ENCODE assay signal across 8 cellular contexts in genomic region chr1:147598631-147599361, GRCh38. TPM values are rescaled to one million over a fixed set of nuclear protein-coding genes. Genes with fewer than 3 reads are reported as not detected.
A peak's percentile ranks its signal among the peaks of the same experiment; 100 is the strongest.
DNase-seq lines count a peak whose midpoint lies in the region; FAIRE-seq and TF ChIP-seq lines count a peak whose summit lies in the region.

No MANE protein-coding gene starts in this region.

- TF ChIP-seq POLR2A in H54 (IDR thresholded peaks at IDR 0.05; ENCODE audit: low read depth, low read length) = no peak

- peak; percentile 76 for DNase-seq in NCI-H146 (lab: John Stamatoyannopoulos, UW)
- no peak for DNase-seq in NCI-H146 treated with DMSO at 0.1 percent for 48 hours (lab: John Stamatoyannopoulos, UW; ENCODE audit: unreplicated experiment)
- peak; percentile 22 for DNase-seq in HT-29 (ENCODE audit: low spot score)
- peak; percentile 44 for DNase-seq in activated CD4-positive, CD25-positive, alpha-beta regulatory T cell treated with anti-CD3 and anti-CD28 coated beads, Interleukin-2, amount 50 U/mL, for 72 hours
- peak; percentile 22 for DNase-seq in medulla oblongata (ENCODE audit: extremely low spot score)
- DNase-seq in stimulated activated CD8-positive, alpha-beta memory T cell treated with anti-CD3 and anti-CD28 coated beads, Interleukin-4, amount 100 ng/mL, for 24 hours (ENCODE audit: low read depth) = peak; percentile 26
- no peak for DNase-seq in H54 (ENCODE audit: insufficient read length, low spot score)

- H3K27me3 ChIP-seq in duodenal mucosa (ENCODE audit: control insufficient read depth in 1 of 2, insufficient read depth in 2 of 2, low read length in 2 of 2) = no peaks in the 10 kb centered on the region

- H3K36me3 ChIP-seq in duodenal mucosa (ENCODE audit: control insufficient read depth in 1 of 2, insufficient read depth in 2 of 2, low read length in 2 of 2) = no peaks in the 10 kb centered on the region

- H3K9ac ChIP-seq in duodenal mucosa (ENCODE audit: low read depth in 1 of 2, low read length in 2 of 2) = peak overlapping the region; percentile 70 to 88

- peak overlapping the region; percentile 73 for H3K27ac ChIP-seq in duodenal mucosa (ENCODE audit: low read depth, low read length)

- FAIRE-seq in H54 (lab: Jason Lieb, UNC) = no peak

- H3K4me1 ChIP-seq in duodenal mucosa (ENCODE audit: control insufficient read depth in 1 of 2, insufficient read depth in 2 of 2, low read length in 2 of 2) = peaks cover 12 to 17% of the 10 kb centered on the region in 2 donors

- no peaks in the 10 kb centered on the region for H3K9me3 ChIP-seq in duodenal mucosa (ENCODE audit: control insufficient read depth in 1 of 2, low read length in 2 of 2)

- H3K4me3 ChIP-seq in duodenal mucosa (ENCODE audit: low read depth in 1 of 2, low read length in 2 of 2) = peak overlapping the region; percentile 86 to 90

RNA-seq across cellular contexts. Expression of gene BCL9, which starts 57.5 kb away (rescaled TPM):
- total RNA-seq in HT-29 (2014; rRNA removed; shearing (Covaris generic)) = 7.4 and 10.0 TPM in 2 replicates

Comparison
In these comparisons a context has a peak if more than half of its experiments do, and no peak if none do; other contexts are left out.
1. DNase-seq: peak in NCI-H146 (single experiment), HT-29 (single experiment), activated CD4-positive, CD25-positive, alpha-beta regulatory T cell treated with anti-CD3 and anti-CD28 coated beads, Interleukin-2, amount 50 U/mL, for 72 hours (single experiment), medulla oblongata (single experiment) and stimulated activated CD8-positive, alpha-beta memory T cell treated with anti-CD3 and anti-CD28 coated beads, Interleukin-4, amount 100 ng/mL, for 24 hours (single experiment); none in NCI-H146 treated with DMSO at 0.1 percent for 48 hours (single experiment) and H54 (single experiment).